27 cellular contexts compared by ENCODE assay signal in the genomic region with DNA sequence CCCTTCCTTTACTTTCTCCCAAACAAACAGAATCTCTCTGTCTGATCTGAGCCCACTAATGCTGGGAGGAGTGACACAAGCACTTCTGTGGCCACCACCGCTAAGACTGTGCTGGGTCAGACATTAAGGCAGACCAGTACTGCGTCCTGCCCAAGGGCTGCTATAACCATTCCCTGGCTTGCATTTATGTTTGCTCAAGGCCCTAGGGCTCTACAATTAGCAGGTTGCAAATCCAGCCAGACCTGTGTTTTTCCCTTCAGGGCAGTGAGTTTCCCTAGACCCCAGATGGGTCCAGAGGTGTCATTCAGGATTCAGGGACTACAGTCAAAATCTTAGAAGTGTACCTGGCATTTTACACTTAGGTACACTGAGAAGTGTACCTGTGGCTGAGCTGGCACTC.
"Had no signal": no experiment of that assay in that cellular context is flagged by ENCODE, and none has a peak within 500 bp of the region (broad histone marks: within the 10 kb centered on the region; RNA-seq: fewer than 3 reads in every experiment).

No MANE protein-coding gene starts in this region.

- DNase-seq: activated effector memory CD4-positive, alpha-beta T cell treated with anti-CD3 and anti-CD28 coated beads, Interleukin-2, amount 50 U/mL, for 16 hours; activated effector memory CD4-positive, alpha-beta T cell treated with Interleukin-2 at 50 U/mL for 16 hours; activated gamma-delta T cell; activated gamma-delta T cell treated with Interleukin-2 at 50 U/mL for 16 hours; activated naive CD4-positive, alpha-beta T cell; activated naive CD4-positive, alpha-beta T cell treated with anti-CD3 and anti-CD28 coated beads for 36 hours; activated naive CD4-positive, alpha-beta T cell treated with anti-CD3 and anti-CD28 coated beads, Interleukin-2, amount 10 ng/mL, durations not matched to agents 7 days and 5 days; activated naive CD4-positive, alpha-beta T cell treated with anti-CD3 and anti-CD28 coated beads, Interleukin-2, amount 50 U/mL, for 16 hours; activated naive CD4-positive, alpha-beta T cell treated with Interleukin-2 at 50 U/mL for 16 hours; activated naive CD8-positive, alpha-beta T cell treated with anti-CD3 and anti-CD28 coated beads for 36 hours; activated naive CD8-positive, alpha-beta T cell treated with anti-CD3 and anti-CD28 coated beads, Interleukin-2, amount 10 ng/mL, durations not matched to agents 7 days and 5 days; activated naive CD8-positive, alpha-beta T cell treated with anti-CD3 and anti-CD28 coated beads, Interleukin-2, amount 50 U/mL, for 24 hours; activated T-cell treated with anti-CD3 and anti-CD28 coated beads, Interleukin-2, amount 50 U/mL, for 1 hour; activated T-cell treated with anti-CD3 and anti-CD28 coated beads, Interleukin-2, amount 50 U/mL, for 24 hours; activated T-cell treated with anti-CD3 and anti-CD28 coated beads, Interleukin-2, amount 50 U/mL, for 4 hours; activated T-cell treated with anti-CD3 and anti-CD28 coated beads, Interleukin-2, amount 50 U/mL, for 48 hours; activated T-cell treated with anti-CD3 and anti-CD28 coated beads, Interleukin-2, amount 50 U/mL, for 72 hours; adrenal gland; amniotic stem cell; amygdala; anterior cingulate cortex; aorta; body of pancreas; brain microvascular endothelial cell; caudate nucleus; central memory CD4-positive, alpha-beta T cell; cerebellar nuclear complex had no signal
